20 cellular contexts compared by ENCODE assay signal in genomic region chr1:11647333-11647732, GRCh38. TPM values are rescaled to one million over a fixed set of nuclear protein-coding genes. Genes with fewer than 3 reads are reported as not detected.
DNase-seq lines count a peak whose midpoint lies in the region; TF ChIP-seq lines count a peak whose summit lies in the region.
"Had no signal": no experiment of that assay in that cellular context is flagged by ENCODE, and none has a peak within 500 bp of the region (broad histone marks: within the 10 kb centered on the region; RNA-seq: fewer than 3 reads in every experiment).

No MANE protein-coding gene starts in this region.

- peak overlapping the region in 1 of 59 donors; percentile 35 for H3K4me3 ChIP-seq in dorsolateral prefrontal cortex
- H3K4me3 ChIP-seq: BLaER1, GM23338, HAP-1 had no signal

- TF ChIP-seq CTCF in dorsolateral prefrontal cortex (IDR thresholded peaks at IDR 0.05 in 54 of 56, conservative IDR thresholded peaks at IDR 0.05 in 2 of 56; ENCODE audit: low read depth in 1 of 56, partially characterized antibody in 56 of 56) = no peak

- H3K27me3 ChIP-seq in dorsolateral prefrontal cortex = no peaks in the 10 kb centered on the region

- H3K27ac ChIP-seq in dorsolateral prefrontal cortex (peak overlapping the region in 58 of 59 donors; percentile 73 to 99 (median 93)), temporal lobe (ENCODE audit: low read depth, low read length) (peak overlapping the region; percentile 95)
- H3K27ac ChIP-seq: 22Rv1, BLaER1, C4-2B had no signal

- intact Hi-C loops in dorsolateral prefrontal cortex (cut with DNase I) = loop anchor here (5.0 to 10.0 kb wide), 5 partner anchors 157 to 405 kb away; partner anchors contain the start of genes CLCN6 (in 1 of the 2), MTHFR (in 1 of the 2) and UBIAD1 (in 1 of the 2)

- peak; percentile 54 for DNase-seq in DMS 273 (lab: John Stamatoyannopoulos, UW; ENCODE audit: unreplicated experiment)
- no peak for DNase-seq in DMS 273 treated with DMSO at 0.1 percent for 48 hours (lab: John Stamatoyannopoulos, UW)
- no peak for DNase-seq in dorsolateral prefrontal cortex
- DNase-seq in hypothalamus (lab: John Stamatoyannopoulos, UW) = no peak
- no peak for DNase-seq in SIG-M5 (lab: John Stamatoyannopoulos, UW)
- no peak for DNase-seq in NCI-H510A (lab: John Stamatoyannopoulos, UW)
- DNase-seq: Caco-2; CD4-positive, CD25-positive, alpha-beta regulatory T cell; CD8-positive, alpha-beta T cell; DMS53; DMS79 treated with DMSO at 0.1 percent for 48 hours; GF-D8; HFFc6 had no signal

RNA-seq across cellular contexts. Expression of gene FBXO2, which starts 6.9 kb away (rescaled TPM):
- 100 to 1,000 TPM in 116 of 120 experiments, 10 to 100 TPM in 4; 88.8 to 412 (median 152) TPM for total RNA-seq in dorsolateral prefrontal cortex
- 3.4 TPM for total RNA-seq in temporal lobe

RNA-seq across cellular contexts. Expression of gene FBXO44, which starts 7.3 kb away (rescaled TPM):
- total RNA-seq in dorsolateral prefrontal cortex (100 to 1,000 TPM in 118 of 120 experiments, 10 to 100 TPM in 2; 87.8 to 227 (median 169) TPM), temporal lobe (42.5 TPM)

RNA-seq across cellular contexts. Expression of gene FBXO6, which starts 16.7 kb away (rescaled TPM):
- total RNA-seq in dorsolateral prefrontal cortex (10 to 100 TPM in 25 of 120 experiments, 1 to 10 TPM in 95; 3.9 to 15.3 (median 8.3) TPM), temporal lobe (4.4 TPM)
- total RNA-seq: G401 had no signal

RNA-seq across cellular contexts. Expression of gene MAD2L2, which starts 33.6 kb away (rescaled TPM):
- total RNA-seq in dorsolateral prefrontal cortex (10 to 100 TPM; 15.8 to 42.3 (median 25.8) TPM), temporal lobe (37.4 TPM)

RNA-seq across cellular contexts. Expression of gene DRAXIN, which starts 44.2 kb away (rescaled TPM):
- total RNA-seq in dorsolateral prefrontal cortex = 1 to 10 TPM in 59 of 120 experiments, under 1 TPM in 61; 0.26 to 3.8 (median 0.99) TPM
- total RNA-seq in temporal lobe = 122 TPM
- total RNA-seq: CD4-positive, CD25-positive, alpha-beta regulatory T cell; HFFc6 had no signal

Comparison
In these comparisons a context has a peak if more than half of its experiments do, and no peak if none do; other contexts are left out.
1. RNA of gene FBXO2, which starts 6.9 kb away (total RNA-seq): 88.8 to 412 TPM in dorsolateral prefrontal cortex; 3.4 TPM in temporal lobe (single experiment); every median in the first group is over 10 times any median in the second.